ENCODE assay signal across 12 cellular contexts in the genomic region with DNA sequence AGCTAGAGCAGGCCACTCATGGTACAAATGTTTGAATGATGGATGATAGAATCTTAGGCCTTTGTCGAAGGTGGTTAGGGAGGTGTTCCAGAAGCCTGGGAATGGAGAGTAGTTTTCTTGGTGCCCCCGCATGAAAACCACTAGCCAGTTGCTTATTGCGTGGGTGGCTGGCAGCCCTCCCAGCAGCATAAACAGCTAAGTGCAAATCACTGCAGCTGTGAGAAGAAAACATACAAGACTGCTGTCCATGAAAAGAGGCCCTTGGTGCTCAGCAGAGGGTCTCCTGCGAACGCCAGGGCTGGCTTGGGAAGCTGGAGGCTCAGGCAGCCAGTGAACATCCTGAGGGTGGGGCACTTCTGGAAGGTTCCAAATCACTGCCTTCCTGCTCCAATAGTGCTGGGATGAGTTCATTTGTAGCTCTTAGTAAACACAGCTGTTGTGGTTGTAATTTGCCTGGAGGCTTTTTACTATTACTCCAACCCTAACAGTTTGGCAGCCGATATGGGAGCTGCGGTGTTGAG.
DNase-seq lines count a peak whose midpoint lies in the region; ATAC-seq and TF ChIP-seq lines count a peak whose summit lies in the region.
"Had no signal": no experiment of that assay in that cellular context is flagged by ENCODE, and none has a peak within 500 bp of the region (broad histone marks: within the 10 kb centered on the region; RNA-seq: fewer than 3 reads in every experiment).

No MANE protein-coding gene starts in this region.

- TF ChIP-seq CTCF in RWPE1 (conservative IDR thresholded peaks at IDR 0.05; ENCODE audit: low read depth) (no peak), fibroblast of villous mesenchyme (IDR thresholded peaks at IDR 0.05; ENCODE audit: insufficient read depth, low read depth, low read length) (no peak)

- no peaks in the 10 kb centered on the region for H3K27me3 Mint-ChIP-seq in T-cell
- H3K27me3 Mint-ChIP-seq: stimulated activated naive B cell treated with anti-CD40 and anti-IgM and Interleukin-4, amounts not matched to agents 10 μg/mL and 1 μg/mL and 100 μg/mL, for 72 hours had no signal

- CTCF ChIA-PET in RWPE1 (lab: Yijun Ruan, JAX) (interaction anchor here (0.6 kb wide), 2 partner anchors 40 to 262 kb away, joined by 3 read pairs; no protein-coding TSS in a partner anchor), T-cell (lab: Charles Lee) (interaction anchor here in 1 of 2 donors (0.6 kb wide), 1 partner anchor 47 kb away, joined by 3 read pairs; no protein-coding TSS in a partner anchor)

- no peak overlapping the region for H3K4me3 Mint-ChIP-seq in T-cell
- H3K4me3 Mint-ChIP-seq: endodermal cell; stimulated activated naive B cell treated with anti-CD40 and anti-IgM and Interleukin-4, amounts not matched to agents 10 μg/mL and 1 μg/mL and 100 μg/mL, for 72 hours had no signal

- POLR2A ChIA-PET in RWPE1 (lab: Yijun Ruan, JAX; ENCODE audit: low non-redundant PET) (no interaction called here), T-cell (lab: Charles Lee) (interaction anchor here in 1 of 2 donors (0.6 kb wide), 1 partner anchor 36 kb away, joined by 3 read pairs; no protein-coding TSS in a partner anchor)

- no peak overlapping the region for H3K27ac Mint-ChIP-seq in T-cell
- H3K27ac Mint-ChIP-seq: endodermal cell; stimulated activated naive B cell treated with anti-CD40 and anti-IgM and Interleukin-4, amounts not matched to agents 10 μg/mL and 1 μg/mL and 100 μg/mL, for 72 hours had no signal

- H3K4me3 ChIP-seq in fibroblast of villous mesenchyme (ENCODE audit: low read depth, low read length), result no peak overlapping the region

- H3K27ac ChIP-seq in RWPE1, result no peak overlapping the region
- H3K27ac ChIP-seq: neutrophil had no signal

- H3K9me3 Mint-ChIP-seq in T-cell, result no peaks in the 10 kb centered on the region
- H3K9me3 Mint-ChIP-seq: endodermal cell; stimulated activated naive B cell treated with anti-CD40 and anti-IgM and Interleukin-4, amounts not matched to agents 10 μg/mL and 1 μg/mL and 100 μg/mL, for 72 hours had no signal

- DNase-seq in DMS79 (lab: John Stamatoyannopoulos, UW), result peak; percentile 79
- peak; percentile 25 for DNase-seq in RWPE1 (ENCODE audit: low spot score)
- DNase-seq in fibroblast of villous mesenchyme (ENCODE audit: low read depth), result peak; percentile 96
- DNase-seq in posterior vena cava (ENCODE audit: low spot score), result peak; percentile 82
- DNase-seq in T-cell, result no peak
- DNase-seq: endodermal cell; GF-D8; stimulated activated naive B cell treated with anti-CD40 and anti-IgM and Interleukin-4, amounts not matched to agents 10 μg/mL and 1 μg/mL and 100 μg/mL, for 72 hours had no signal

- intact Hi-C loops in posterior vena cava (cut with DNase I), result no loop called here

- peaks cover 50% of the 10 kb centered on the region for H3K36me3 Mint-ChIP-seq in T-cell

- ATAC-seq in GM21381 (IDR thresholded peaks at IDR 0.05; ENCODE audit: unreplicated experiment), result no peak
- no peak for ATAC-seq in T-cell (replicated peaks in 1 of 4)
- ATAC-seq in GM18873 (IDR thresholded peaks at IDR 0.05; ENCODE audit: low FRiP score, unreplicated experiment), result no peak
- ATAC-seq in GM21526 (IDR thresholded peaks at IDR 0.05; ENCODE audit: low FRiP score, unreplicated experiment), result no peak
- ATAC-seq: stimulated activated naive B cell treated with anti-CD40 and anti-IgM and Interleukin-4, amounts not matched to agents 10 μg/mL and 1 μg/mL and 100 μg/mL, for 72 hours had no signal

- H3K4me1 Mint-ChIP-seq in T-cell, result peaks cover 14 to 16% (median 15%) of the 10 kb centered on the region in 3 donors
- H3K4me1 Mint-ChIP-seq: endodermal cell had no signal

Comparison
In these comparisons a context has a peak if more than half of its experiments do, and no peak if none do; other contexts are left out.
1. DNase-seq: peak in DMS79 (single experiment), RWPE1 (single experiment), fibroblast of villous mesenchyme (single experiment) and posterior vena cava (single experiment); none in T-cell (0 of 34).